In the genomic region with DNA sequence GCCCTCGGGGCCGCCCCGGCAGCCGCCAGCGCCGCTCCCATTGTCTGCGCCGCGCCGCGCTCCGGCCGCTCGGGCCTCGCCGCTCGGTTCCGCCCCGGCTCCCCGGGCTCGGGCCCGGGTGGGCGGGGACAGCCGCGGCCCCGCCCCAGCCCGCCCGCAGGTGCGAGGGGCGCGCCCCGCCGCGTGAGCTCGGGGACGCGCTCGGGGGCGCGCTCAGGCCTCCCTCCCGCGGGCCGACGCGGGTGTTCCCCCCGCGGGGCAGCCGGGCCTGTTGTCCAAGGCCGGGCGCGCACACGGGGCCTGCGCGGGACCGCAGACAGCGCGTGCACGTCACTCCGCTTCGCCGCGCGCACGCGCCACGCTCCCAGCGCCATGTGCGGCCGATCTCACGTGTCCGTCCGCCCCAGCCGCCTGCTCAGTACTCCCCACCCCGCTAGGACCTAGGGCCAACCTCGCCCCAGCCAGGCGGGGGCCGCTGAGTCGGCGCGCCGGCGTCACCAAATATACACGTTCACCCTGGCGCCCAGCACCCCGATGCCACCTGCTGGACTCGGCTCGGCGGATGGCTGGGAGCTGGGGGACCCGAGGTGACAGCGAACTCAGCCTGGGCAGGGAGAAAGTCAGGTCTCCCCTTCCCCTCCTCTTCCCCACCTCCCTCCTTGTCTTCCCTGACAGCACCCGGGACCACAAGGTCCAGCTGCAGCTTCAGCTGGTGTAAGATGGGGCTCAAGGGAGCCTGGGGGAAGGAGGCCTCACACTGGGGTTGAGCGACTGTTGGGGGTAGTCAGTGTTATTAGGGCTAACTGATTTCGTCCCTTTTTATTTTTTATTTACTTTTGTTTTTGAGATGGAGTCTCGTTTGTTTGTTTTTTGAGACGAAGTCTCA, we compare ENCODE assay signal across 8 cellular contexts. TPM values are rescaled to one million over a fixed set of nuclear protein-coding genes. Genes with fewer than 3 reads are reported as not detected.
DNase-seq lines count a peak whose midpoint lies in the region; ATAC-seq, FAIRE-seq and TF ChIP-seq lines count a peak whose summit lies in the region.

No MANE protein-coding gene starts in this region.

- H3K27me3 Mint-ChIP-seq in activated naive CD4-positive, alpha-beta T cell treated with anti-CD3 and anti-CD28 coated beads for 36 hours (ENCODE audit: low read depth): no peaks in the 10 kb centered on the region

- TF ChIP-seq POLR2A in H54 (IDR thresholded peaks at IDR 0.05; ENCODE audit: low read depth, low read length): peak; percentile 42

- H3K36me3 Mint-ChIP-seq in activated naive CD4-positive, alpha-beta T cell treated with anti-CD3 and anti-CD28 coated beads for 36 hours (ENCODE audit: low read depth): no peaks in the 10 kb centered on the region

- no peaks in the 10 kb centered on the region for H3K36me3 ChIP-seq in SJCRH30
- H3K36me3 ChIP-seq in thymus (ENCODE audit: control insufficient read depth, insufficient read depth): no peaks in the 10 kb centered on the region

- WGBS in thymus: 3% methylated on average over 95 of the region's 95 CpGs

- ATAC-seq in omental fat pad (ENCODE audit: low FRiP score): peak; percentile 76

- CTCF ChIA-PET in activated naive CD4-positive, alpha-beta T cell treated with anti-CD3 and anti-CD28 coated beads for 36 hours (lab: Charles Lee): interaction anchor here (1.9 to 4.6 kb wide), 2 partner anchors 47 to 128 kb away, joined by 6 to 26 read pairs; no protein-coding TSS in a partner anchor

- peaks cover 11% of the 10 kb centered on the region; the same call in 1 of the 2 replicates for H3K4me1 ChIP-seq in SJCRH30
- peaks cover 8% of the 10 kb centered on the region for H3K4me1 ChIP-seq in thymus (ENCODE audit: control insufficient read depth, insufficient read depth, low read length)

- TF ChIP-seq CTCF in LNCAP (IDR thresholded peaks at IDR 0.05) (peak; percentile 32; the same call in 1 of the 2 replicates), omental fat pad (IDR thresholded peaks at IDR 0.05) (no peak)

- peaks cover 24% of the 10 kb centered on the region for H3K4me1 Mint-ChIP-seq in activated naive CD4-positive, alpha-beta T cell treated with anti-CD3 and anti-CD28 coated beads for 36 hours (ENCODE audit: low read depth)

- H3K9me3 ChIP-seq in SJCRH30 (replicated peaks): no peaks in the 10 kb centered on the region
- H3K9me3 ChIP-seq in thymus (ENCODE audit: control insufficient read depth): peaks cover 1% of the 10 kb centered on the region

- H3K27ac ChIP-seq in SJCRH30: 0 out of 2 replicates have a peak overlapping the region, but pooled peaks have one; percentile 0
- H3K27ac ChIP-seq in thymus (ENCODE audit: low read depth): peak overlapping the region; percentile 81

- DNase-seq in GM04504 (ENCODE audit: low read depth) (peak; percentile 77), H54 (ENCODE audit: insufficient read length, low spot score) (peak; percentile 100), SJCRH30 (peak; percentile 91 to 95), globus pallidus (ENCODE audit: low spot score) (peak; percentile 88), omental fat pad (ENCODE audit: low spot score) (peak; percentile 60)
- peak; percentile 76 for DNase-seq in activated naive CD4-positive, alpha-beta T cell treated with anti-CD3 and anti-CD28 coated beads for 36 hours

- H3K27me3 ChIP-seq in SJCRH30 (no peaks in the 10 kb centered on the region), thymus (ENCODE audit: control insufficient read depth, insufficient read depth) (no peaks in the 10 kb centered on the region)

- H3K9me3 Mint-ChIP-seq in activated naive CD4-positive, alpha-beta T cell treated with anti-CD3 and anti-CD28 coated beads for 36 hours: no peaks in the 10 kb centered on the region

- H3K4me3 ChIP-seq in SJCRH30: peak overlapping the region; percentile 73
- H3K4me3 ChIP-seq in thymus (ENCODE audit: low read length): peak overlapping the region; percentile 85

- peak overlapping the region; percentile 69 for H3K27ac Mint-ChIP-seq in activated naive CD4-positive, alpha-beta T cell treated with anti-CD3 and anti-CD28 coated beads for 36 hours

- intact Hi-C loops in activated naive CD4-positive, alpha-beta T cell treated with anti-CD3 and anti-CD28 coated beads for 36 hours (cut with micrococcal nuclease): loop anchor here (1.0 to 10.0 kb wide), 3 partner anchors 28 to 915 kb away; a partner anchor contains a TSS

- peak; percentile 78 for FAIRE-seq in H54 (lab: Jason Lieb, UNC)

- H3K4me3 Mint-ChIP-seq in activated naive CD4-positive, alpha-beta T cell treated with anti-CD3 and anti-CD28 coated beads for 36 hours: peak overlapping the region; percentile 72

RNA-seq across cellular contexts. Expression of a gene that starts 14.3 kb away (rescaled TPM):
- total RNA-seq in SJCRH30 (2014; rRNA removed; shearing (Covaris generic)): 1.2 TPM in 2 replicates
- total RNA-seq in activated naive CD4-positive, alpha-beta T cell treated with anti-CD3 and anti-CD28 coated beads for 36 hours: 1 to 10 TPM; 3.9 to 4.7 TPM
- total RNA-seq in omental fat pad: 10 to 100 TPM; 23.4 to 29.1 (median 26.9) TPM
- polyA plus RNA-seq in thymus: 5.3 TPM

RNA-seq across cellular contexts. Expression of a gene that starts 28.3 kb away (rescaled TPM):
- total RNA-seq in SJCRH30 (2014; rRNA removed; shearing (Covaris generic)): 21.5 and 26.9 TPM in 2 replicates
- total RNA-seq in activated naive CD4-positive, alpha-beta T cell treated with anti-CD3 and anti-CD28 coated beads for 36 hours: 10 to 100 TPM; 29.5 to 32.5 TPM
- total RNA-seq in omental fat pad: 100 to 1,000 TPM in 1 of 4 donors, 10 to 100 TPM in 3; 33.9 to 177 (median 68.9) TPM
- polyA plus RNA-seq in thymus: 42.1 TPM

RNA-seq across cellular contexts. Expression of a gene that starts 59.7 kb away (rescaled TPM):
- not detected in 2 replicates for total RNA-seq in SJCRH30 (2014; rRNA removed; shearing (Covaris generic))
- not detected for total RNA-seq in activated naive CD4-positive, alpha-beta T cell treated with anti-CD3 and anti-CD28 coated beads for 36 hours
- total RNA-seq in omental fat pad: not detected
- 0.09 TPM for polyA plus RNA-seq in thymus

Comparison
In these comparisons a context has a peak if more than half of its experiments do, and no peak if none do; other contexts are left out.
1. Peak in every context shown above with its lines: DNase-seq, ATAC-seq, H3K4me3 ChIP-seq and H3K27ac ChIP-seq.
2. RNA of a gene that starts 14.3 kb away (total RNA-seq): 23.4 to 29.1 TPM in omental fat pad; 3.9 to 4.7 TPM in activated naive CD4-positive, alpha-beta T cell treated with anti-CD3 and anti-CD28 coated beads for 36 hours and 1.2 TPM in SJCRH30; every median in the first group is over 4 times any median in the second.